8 cellular contexts compared by ENCODE assay signal in the genomic region with DNA sequence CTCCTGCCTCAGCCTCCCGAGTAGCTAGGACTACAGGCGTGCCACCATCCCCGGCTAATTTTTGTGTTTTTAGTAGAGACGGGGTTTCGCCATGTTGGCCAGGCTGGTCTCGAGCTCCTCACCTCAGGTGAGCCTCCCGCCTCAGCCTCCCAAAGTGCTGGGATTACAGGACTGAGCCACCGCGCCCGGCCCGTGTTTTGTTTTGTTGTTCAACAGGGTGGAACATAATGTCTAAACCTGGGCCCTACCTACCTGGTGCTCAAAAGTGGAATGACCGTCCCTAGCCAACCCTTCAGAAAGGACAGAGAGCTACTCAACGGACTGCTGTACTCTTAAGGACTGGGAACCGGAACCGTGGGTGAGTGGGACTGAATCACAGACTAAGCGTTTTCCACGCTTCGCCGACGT. TPM values are rescaled to one million over a fixed set of nuclear protein-coding genes. Genes with fewer than 3 reads are reported as not detected.
A peak's percentile ranks its signal among the peaks of the same experiment; 100 is the strongest.
DNase-seq lines count a peak whose midpoint lies in the region; ATAC-seq and TF ChIP-seq lines count a peak whose summit lies in the region.

No MANE protein-coding gene starts in this region.

- H3K27me3 ChIP-seq in SJCRH30, result no peaks in the 10 kb centered on the region

- ATAC-seq in GM18907 (IDR thresholded peaks at IDR 0.05; ENCODE audit: unreplicated experiment) (peak; percentile 3), GM18502 (IDR thresholded peaks at IDR 0.05; ENCODE audit: poor library complexity, unreplicated experiment) (no peak), GM18511 (IDR thresholded peaks at IDR 0.05; ENCODE audit: unreplicated experiment) (no peak)

- H3K4me1 ChIP-seq in SJCRH30, result no peaks in the 10 kb centered on the region

- no peak for TF ChIP-seq CTCF in retinal pigment epithelial cell (conservative IDR thresholded peaks at IDR 0.05; ENCODE audit: low read depth, low read length)

- H3K27ac ChIP-seq in SJCRH30, result peak overlapping the region; percentile 84

- no peak for DNase-seq in SJCRH30
- DNase-seq in fibroblast of peridontal ligament (ENCODE audit: extremely low read depth), result peak; percentile 19
- no peak for DNase-seq in retinal pigment epithelial cell (ENCODE audit: low read depth)
- no peak for DNase-seq in hippocampal formation (lab: John Stamatoyannopoulos, UW)
- DNase-seq in Ammon's horn (ENCODE audit: low spot score), result no peak

- H3K4me3 ChIP-seq in SJCRH30 (peak overlapping the region; percentile 84), retinal pigment epithelial cell (ENCODE audit: low read length) (peak overlapping the region; percentile 97)

- H3K36me3 ChIP-seq in SJCRH30, result peaks cover 14% of the 10 kb centered on the region; the same call in 1 of the 2 replicates

- no peaks in the 10 kb centered on the region for H3K9me3 ChIP-seq in SJCRH30 (replicated peaks)

RNA-seq across cellular contexts. Expression of a gene that starts 0.8 kb away (rescaled TPM):
- 115 and 122 TPM in 2 replicates for total RNA-seq in SJCRH30 (2014; rRNA removed; shearing (Covaris generic))

RNA-seq across cellular contexts. Expression of a gene that starts 11.7 kb away (rescaled TPM):
- not detected in 2 replicates for total RNA-seq in SJCRH30 (2014; rRNA removed; shearing (Covaris generic))

RNA-seq across cellular contexts. Expression of a gene that starts 16.6 kb away (rescaled TPM):
- 186 and 221 TPM in 2 replicates for total RNA-seq in SJCRH30 (2014; rRNA removed; shearing (Covaris generic))

RNA-seq across cellular contexts. Expression of a gene that starts 22.2 kb away (rescaled TPM):
- total RNA-seq in SJCRH30 (2014; rRNA removed; shearing (Covaris generic)), result 0.81 and 1.5 TPM in 2 replicates

RNA-seq across cellular contexts. Expression of a gene that starts 26.2 kb away (rescaled TPM):
- 25.1 and 28.2 TPM in 2 replicates for total RNA-seq in SJCRH30 (2014; rRNA removed; shearing (Covaris generic))
